27 cellular contexts compared by ENCODE assay signal in the genomic region with DNA sequence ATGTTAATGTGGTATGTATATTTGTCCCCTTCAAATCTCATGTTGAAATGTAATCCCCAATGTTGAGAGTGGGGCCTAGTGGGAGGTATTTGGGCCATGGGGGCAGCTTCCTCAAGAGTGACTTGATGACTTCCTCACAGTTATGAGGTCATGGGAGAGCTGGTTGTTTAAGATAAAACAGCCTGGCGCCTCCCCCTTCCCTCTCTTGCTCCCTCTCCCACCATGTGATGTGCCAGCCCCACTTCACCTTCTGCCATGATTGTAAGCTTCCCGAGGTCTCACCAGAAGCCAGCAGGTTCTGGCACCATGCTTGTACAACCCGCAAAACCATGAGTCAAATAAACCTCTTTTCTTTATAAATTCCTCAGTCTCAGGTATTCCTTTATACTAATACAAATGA.
"Had no signal": no experiment of that assay in that cellular context is flagged by ENCODE, and none has a peak within 500 bp of the region (broad histone marks: within the 10 kb centered on the region; RNA-seq: fewer than 3 reads in every experiment).

No MANE protein-coding gene starts in this region.

- H3K27me3 ChIP-seq: left lung, ovary, right atrium auricular region, stomach, testis, thyroid gland, transverse colon, upper lobe of left lung, vagina had no signal

- H3K4me1 Mint-ChIP-seq: immature natural killer cell; naive B cell; natural killer cell; nephron progenitor cell; stimulated activated naive B cell treated with anti-CD40 and anti-IgM and Interleukin-4, amounts not matched to agents 10 μg/mL and 1 μg/mL and 100 μg/mL, for 72 hours had no signal

- H3K4me3 Mint-ChIP-seq: immature natural killer cell; naive B cell; natural killer cell; nephron progenitor cell; stimulated activated naive B cell treated with anti-CD40 and anti-IgM and Interleukin-4, amounts not matched to agents 10 μg/mL and 1 μg/mL and 100 μg/mL, for 72 hours had no signal

- H3K36me3 Mint-ChIP-seq: immature natural killer cell; naive B cell; natural killer cell; stimulated activated naive B cell treated with anti-CD40 and anti-IgM and Interleukin-4, amounts not matched to agents 10 μg/mL and 1 μg/mL and 100 μg/mL, for 72 hours had no signal

- H3K27ac Mint-ChIP-seq: immature natural killer cell; naive B cell; natural killer cell; nephron progenitor cell; progenitor cell of endocrine pancreas; stimulated activated naive B cell treated with anti-CD40 and anti-IgM and Interleukin-4, amounts not matched to agents 10 μg/mL and 1 μg/mL and 100 μg/mL, for 72 hours had no signal

- H3K27me3 Mint-ChIP-seq: progenitor cell of endocrine pancreas had no signal

- DNase-seq: hypothalamus; immature natural killer cell; kidney; left colon; left lung; lower lobe of right lung; mammary epithelial cell; mesenchymal stem cell; naive B cell; natural killer cell; nephron progenitor cell; ovary; stimulated activated CD4-positive, alpha-beta T cell treated with anti-CD3 and anti-CD28 coated beads, Interleukin-12 subunit alpha, Interleukin-12 subunit beta, amount 100 ng/mL, for 4 hours; stimulated activated CD4-positive, alpha-beta T cell treated with anti-CD3 and anti-CD28 coated beads, Interleukin-15, amount 100 ng/mL, for 24 hours; stimulated activated CD4-positive, alpha-beta T cell treated with anti-CD3 and anti-CD28 coated beads, Interleukin-2, amount 100 ng/mL, for 24 hours; stimulated activated CD4-positive, alpha-beta T cell treated with anti-CD3 and anti-CD28 coated beads, Interleukin-4, amount 100 ng/mL, for 1 hour; stimulated activated naive B cell treated with anti-CD40 and anti-IgM and Interleukin-4, amounts not matched to agents 10 μg/mL and 1 μg/mL and 100 μg/mL, for 72 hours; stimulated activated naive CD8-positive, alpha-beta T cell treated with anti-CD3 and anti-CD28 coated beads, Interleukin-15, Interleukin-2, amounts not matched to agents 100 U/mL and 50 U/mL, for 24 hours; stomach; testis; thyroid gland; transverse colon; upper lobe of left lung had no signal

- H3K36me3 ChIP-seq: left lung, lower lobe of right lung, ovary, right atrium auricular region, stomach, thyroid gland, transverse colon, upper lobe of left lung, vagina had no signal

- H3K4me3 ChIP-seq: left lung, lower lobe of right lung, ovary, right atrium auricular region, skin epidermis, stomach, testis, thyroid gland, transverse colon, upper lobe of left lung, vagina had no signal
